8 cellular contexts compared by ENCODE assay signal in genomic region chr5:140244525-140245025, GRCh38. TPM values are rescaled to one million over a fixed set of nuclear protein-coding genes. Genes with fewer than 3 reads are reported as not detected.
DNase-seq lines count a peak whose midpoint lies in the region; ATAC-seq and TF ChIP-seq lines count a peak whose summit lies in the region.

No MANE protein-coding gene starts in this region.

- peak; percentile 64 for DNase-seq in DMS 273 treated with DMSO at 0.1 percent for 48 hours (lab: John Stamatoyannopoulos, UW)
- peak; percentile 96 for DNase-seq in GM23338 (ENCODE audit: low spot score)
- peak; percentile 73 for DNase-seq in NCI-H1092 treated with DMSO at 0.1 percent for 48 hours (lab: John Stamatoyannopoulos, UW)
- DNase-seq in T-helper 1 cell: peak; percentile 56 to 88 (median 70)
- peak; percentile 83 for DNase-seq in amniotic epithelial cell (ENCODE audit: low read depth)
- DNase-seq in left cardiac atrium: peak; percentile 94
- DNase-seq in retina: peak; percentile 88
- DNase-seq in aorta: peak; percentile 95 to 96

- H3K9me2 ChIP-seq in GM23338 (ENCODE audit: insufficient read depth): no peaks in the 10 kb centered on the region

- no peak overlapping the region for H2AFZ ChIP-seq in GM23338

- H3K79me2 ChIP-seq in GM23338 (replicated peaks; ENCODE audit: insufficient read depth): peaks cover 20% of the 10 kb centered on the region; the same call in 1 of the 2 replicates

- H3K4me3 ChIP-seq in GM23338 (no peak overlapping the region), aorta (ENCODE audit: low read length in 2 of 2) (no peak overlapping the region)

- peak; percentile 57 for ATAC-seq in GM23338
- ATAC-seq in left cardiac atrium: peak; percentile 46
- ATAC-seq in aorta (ENCODE audit: low FRiP score): peak; percentile 88

- WGBS in aorta, 2 donors: 7 to 9% methylated on average over 14 of the region's 14 CpGs

- H3K4me1 ChIP-seq in GM23338 (ENCODE audit: insufficient read depth) (peaks cover 26% of the 10 kb centered on the region), aorta (ENCODE audit: control insufficient read depth in 1 of 2, insufficient read depth in 2 of 2, low read length in 2 of 2) (no peaks in the 10 kb centered on the region)

- TF ChIP-seq CTCF in GM23338 (conservative IDR thresholded peaks at IDR 0.05; ENCODE audit: low read depth in 2 of 2): peak; percentile 79 to 98

- H3K36me3 ChIP-seq in GM23338 (ENCODE audit: insufficient read depth) (no peaks in the 10 kb centered on the region), aorta (ENCODE audit: control insufficient read depth in 1 of 2, insufficient read depth in 2 of 2, low read length in 1 of 2) (peaks cover 0 to 2% of the 10 kb centered on the region in 2 donors)

- H3K4me1 Mint-ChIP-seq in GM23338: peaks cover 43% of the 10 kb centered on the region

- H3K27me3 ChIP-seq in GM23338 (ENCODE audit: insufficient read depth) (no peaks in the 10 kb centered on the region), aorta (ENCODE audit: control insufficient read depth in 1 of 2, insufficient read depth in 2 of 2, low read length in 1 of 2) (no peaks in the 10 kb centered on the region)

- H3K27ac ChIP-seq in GM23338 (ENCODE audit: low read depth): peak overlapping the region; percentile 67; the same call in 1 of the 2 replicates
- H3K27ac ChIP-seq in aorta (ENCODE audit: low read depth in 1 of 2, low read length in 2 of 2): no peak overlapping the region

- intact Hi-C loops in left cardiac atrium (cut with DNase I): loop anchor here (2.0 to 10.0 kb wide), 2 partner anchors 70 to 106 kb away; partner anchors contain the start of gene CYSTM1 (in 1 of the 2)
- intact Hi-C loops in aorta (cut with DNase I): loop anchor here in 1 of 2 donors (1.0 kb wide), 1 partner anchor 107 kb away; no protein-coding TSS in a partner anchor

- H3K27ac Mint-ChIP-seq in GM23338: no peak overlapping the region

- no peaks in the 10 kb centered on the region for H3K9me3 ChIP-seq in aorta (ENCODE audit: control insufficient read depth, low read length)

- H3F3A ChIP-seq in GM23338 (replicated peaks; ENCODE audit: low read depth): peaks cover 12% of the 10 kb centered on the region; the same call in 1 of the 2 replicates

- no peaks in the 10 kb centered on the region for H3K9me3 Mint-ChIP-seq in GM23338

- peaks cover 29% of the 10 kb centered on the region for H3K27me3 Mint-ChIP-seq in GM23338 (ENCODE audit: insufficient read depth, low read depth, poor library complexity)

- H4K20me1 ChIP-seq in GM23338 (replicated peaks; ENCODE audit: insufficient read depth): peaks cover 7% of the 10 kb centered on the region

- no peak overlapping the region for H3K4me2 ChIP-seq in GM23338

- no peak overlapping the region for H3K4me3 Mint-ChIP-seq in GM23338

- H3K36me3 Mint-ChIP-seq in GM23338 (ENCODE audit: low read depth): peaks cover 16% of the 10 kb centered on the region

TF ChIP-seq in GM23338, 12 proteins besides CTCF, POLR2A, EP300 and RAD21:
- TF ChIP-seq POLR2AphosphoS5 (IDR thresholded peaks at IDR 0.05; ENCODE audit: low read depth): peak; percentile 19; the same call in 1 of the 2 replicates
- TF ChIP-seq EZH2phosphoT487 (IDR thresholded peaks at IDR 0.05; ENCODE audit: unreplicated experiment): no peak
- TF ChIP-seq NANOG (IDR thresholded peaks at IDR 0.05; ENCODE audit: borderline replicate concordance): no peak

RNA-seq across cellular contexts. Expression of gene PFDN1, which starts 58.3 kb away (rescaled TPM):
- 85.4 and 119 TPM in 2 replicates for total RNA-seq in GM23338 (2014; rRNA removed; shearing (Covaris generic))
- polyA plus RNA-seq in GM23338 (2016; fragmentation: Nextera tagmentation; extraction: Ambion mirVana): 256 and 279 TPM in 2 replicates
- 10 to 100 TPM; 49.1 to 54.7 TPM for total RNA-seq in left cardiac atrium
- 10 to 100 TPM; 31.8 to 43.6 TPM for total RNA-seq in aorta
- 10 to 100 TPM; 74.1 to 89.5 TPM for polyA plus RNA-seq in aorta
